ENCODE assay signal across 18 cellular contexts in the genomic region with DNA sequence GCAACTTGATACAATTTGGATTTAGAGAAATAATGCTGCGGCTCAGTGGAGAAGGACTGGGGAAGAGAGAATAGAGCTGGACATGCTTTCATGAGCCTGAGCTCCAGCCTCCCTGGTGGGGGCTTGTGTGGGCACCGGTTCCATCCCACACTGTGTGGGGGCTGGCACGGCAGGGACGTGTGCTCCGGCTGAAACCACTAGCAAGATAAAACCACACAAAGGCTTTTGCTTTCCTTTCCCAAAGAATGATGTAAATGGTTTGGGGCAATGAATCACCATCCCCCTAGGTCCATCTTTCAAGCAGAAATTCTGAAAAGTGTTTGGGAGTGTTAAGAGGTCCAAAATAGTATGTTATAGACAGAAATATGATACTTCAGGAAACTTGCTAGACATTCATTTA.
A peak's percentile ranks its signal among the peaks of the same experiment; 100 is the strongest.
DNase-seq lines count a peak whose midpoint lies in the region; ATAC-seq and TF ChIP-seq lines count a peak whose summit lies in the region.
"Had no signal": no experiment of that assay in that cellular context is flagged by ENCODE, and none has a peak within 500 bp of the region (broad histone marks: within the 10 kb centered on the region; RNA-seq: fewer than 3 reads in every experiment).

No MANE protein-coding gene starts in this region.

- TF ChIP-seq CTCF in fibroblast of lung (conservative IDR thresholded peaks at IDR 0.05 in 1 of 2, IDR thresholded peaks at IDR 0.05 in 1 of 2; ENCODE audit: low read depth in 1 of 2, low read length in 2 of 2) (no peak), osteoblast (IDR thresholded peaks at IDR 0.05; ENCODE audit: extremely low read depth, low read depth, low read length) (no peak), left ventricle myocardium inferior (IDR thresholded peaks at IDR 0.05; ENCODE audit: borderline replicate concordance) (no peak), MM.1S (IDR thresholded peaks at IDR 0.05; ENCODE audit: low read length) (no peak)

- peak; percentile 74 for DNase-seq in Daoy (ENCODE audit: low read depth)
- peak; percentile 67 to 93 for DNase-seq in fibroblast of lung (ENCODE audit: low read depth in 2 of 2)
- DNase-seq in osteoblast (ENCODE audit: insufficient read length, low spot score, missing footprints), result peak; percentile 77
- no peak for DNase-seq in left ventricle myocardium inferior
- DNase-seq in MM.1S, result no peak
- DNase-seq in SHP77 (lab: John Stamatoyannopoulos, UW), result no peak
- no peak for DNase-seq in NK-92 treated with Interleukin-12 subunit alpha and Interleukin-12 subunit beta, amount 100 ng/mL, for 24 hours (lab: John Stamatoyannopoulos, UW)
- DNase-seq: activated CD4-positive, CD25-positive, alpha-beta regulatory T cell treated with anti-CD3 and anti-CD28 coated beads, Interleukin-2, amount 50 U/mL, for 72 hours; activated naive CD8-positive, alpha-beta T cell treated with anti-CD3 and anti-CD28 coated beads, Interleukin-2, amount 50 U/mL, for 24 hours; C1 segment of cervical spinal cord; DND-41; midbrain; NCI-H2029; NCI-H526; pancreas; RPMI8226; stimulated activated CD4-positive, alpha-beta T cell treated with anti-CD3 and anti-CD28 coated beads, Interleukin-12 subunit alpha, Interleukin-12 subunit beta, amount 100 ng/mL, for 4 hours had no signal

- no peaks in the 10 kb centered on the region for H3F3A ChIP-seq in MM.1S (ENCODE audit: insufficient read depth, low read length)

- peak; percentile 53; the same call in 2 of the 3 replicates for ATAC-seq in SK-N-SH treated with all-trans-retinoic acid at 6 μM for 48 hours
- ATAC-seq: activated naive CD8-positive, alpha-beta T cell treated with anti-CD3 and anti-CD28 coated beads, Interleukin-2, amount 50 U/mL, for 24 hours; pancreas had no signal

- no peak overlapping the region for H3K9ac ChIP-seq in fibroblast of lung (ENCODE audit: insufficient read depth, low read length)
- H3K9ac ChIP-seq in MM.1S (ENCODE audit: low read length), result no peak overlapping the region

- no peak overlapping the region for H2AFZ ChIP-seq in fibroblast of lung (ENCODE audit: low read length)
- H2AFZ ChIP-seq in osteoblast (ENCODE audit: low read length), result no peak overlapping the region
- no peak overlapping the region for H2AFZ ChIP-seq in MM.1S (ENCODE audit: low read length)

- intact Hi-C loops in left ventricle myocardium inferior (cut with micrococcal nuclease), result no loop called here

- peak overlapping the region; percentile 39 for H3K27ac ChIP-seq in fibroblast of lung (ENCODE audit: insufficient read depth, low read length)
- peak overlapping the region; percentile 81 for H3K27ac ChIP-seq in osteoblast (ENCODE audit: low read depth, low read length)
- no peak overlapping the region for H3K27ac ChIP-seq in left ventricle myocardium inferior (replicated peaks)
- H3K27ac ChIP-seq in MM.1S (ENCODE audit: low read length), result no peak overlapping the region
- H3K27ac ChIP-seq: pancreas had no signal

- H3K4me3 ChIP-seq in fibroblast of lung (replicated peaks in 1 of 4; ENCODE audit: control extremely low read depth in 1 of 4, insufficient read depth in 1 of 4, low read depth in 3 of 4, low read length in 4 of 4) (no peak overlapping the region), osteoblast (ENCODE audit: insufficient read depth, low read length) (peak overlapping the region; percentile 12), left ventricle myocardium inferior (no peak overlapping the region), MM.1S (ENCODE audit: low read length) (no peak overlapping the region)
- H3K4me3 ChIP-seq: pancreas had no signal

- H3K27me3 ChIP-seq in fibroblast of lung (ENCODE audit: control insufficient read depth, insufficient read depth, low read length) (no peaks in the 10 kb centered on the region), osteoblast (ENCODE audit: insufficient read depth, low read length) (no peaks in the 10 kb centered on the region), left ventricle myocardium inferior (ENCODE audit: low read depth) (peaks cover 7% of the 10 kb centered on the region), MM.1S (replicated peaks; ENCODE audit: insufficient read depth, low read length) (no peaks in the 10 kb centered on the region)
- H3K27me3 ChIP-seq: pancreas had no signal

- no peak overlapping the region for H3K4me2 ChIP-seq in fibroblast of lung (ENCODE audit: extremely low read depth, insufficient read depth, low read length)
- H3K4me2 ChIP-seq in osteoblast (ENCODE audit: insufficient read depth, low read length), result peak overlapping the region; percentile 61
- no peak overlapping the region for H3K4me2 ChIP-seq in MM.1S (ENCODE audit: low read depth, low read length)

- H3K79me2 ChIP-seq in fibroblast of lung (ENCODE audit: control insufficient read depth, insufficient read depth, low read length) (peaks cover 24% of the 10 kb centered on the region), osteoblast (ENCODE audit: insufficient read depth, low read length) (peaks cover 93% of the 10 kb centered on the region), MM.1S (ENCODE audit: low read length) (no peaks in the 10 kb centered on the region)

- H3K4me1 ChIP-seq in fibroblast of lung (ENCODE audit: control insufficient read depth, extremely low read depth, insufficient read depth, low read length) (no peaks in the 10 kb centered on the region), osteoblast (ENCODE audit: insufficient read depth, low read length) (peaks cover 25% of the 10 kb centered on the region), left ventricle myocardium inferior (no peaks in the 10 kb centered on the region), MM.1S (ENCODE audit: low read length) (no peaks in the 10 kb centered on the region)
- H3K4me1 ChIP-seq: pancreas had no signal

- no peaks in the 10 kb centered on the region for H3K9me2 ChIP-seq in MM.1S (replicated peaks; ENCODE audit: insufficient read depth, low read length)

- H3K36me3 ChIP-seq in fibroblast of lung (ENCODE audit: control insufficient read depth, insufficient read depth, low read length) (peaks cover 9% of the 10 kb centered on the region), osteoblast (ENCODE audit: insufficient read depth, low read length) (peaks cover 71% of the 10 kb centered on the region), left ventricle myocardium inferior (no peaks in the 10 kb centered on the region), MM.1S (replicated peaks; ENCODE audit: insufficient read depth, low read length) (no peaks in the 10 kb centered on the region)
- H3K36me3 ChIP-seq: pancreas had no signal

- H3K9me3 ChIP-seq in fibroblast of lung (ENCODE audit: control insufficient read depth, insufficient read depth, low read depth, low read length) (no peaks in the 10 kb centered on the region), osteoblast (ENCODE audit: low read depth, low read length) (no peaks in the 10 kb centered on the region), left ventricle myocardium inferior (replicated peaks) (no peaks in the 10 kb centered on the region), MM.1S (replicated peaks; ENCODE audit: insufficient read depth, low read length) (no peaks in the 10 kb centered on the region)
- H3K9me3 ChIP-seq: pancreas had no signal

- no peaks in the 10 kb centered on the region for H4K20me1 ChIP-seq in fibroblast of lung (ENCODE audit: control insufficient read depth, extremely low read depth, insufficient read depth, low read length)
- peaks cover 69% of the 10 kb centered on the region for H4K20me1 ChIP-seq in osteoblast (ENCODE audit: insufficient read depth, low read length)
- H4K20me1 ChIP-seq in MM.1S (ENCODE audit: insufficient read depth, low read length), result no peaks in the 10 kb centered on the region

TF ChIP-seq in SK-N-SH treated with all-trans-retinoic acid at 6 μM for 48 hours, 23 proteins besides CTCF, POLR2A, EP300 and RAD21 (continues in another document):
- TF ChIP-seq ZNF565 (CRISPR knock-in tag; conservative IDR thresholded peaks at IDR 0.05; ENCODE audit: low read depth), result no peak
- no peak for TF ChIP-seq PPARA (CRISPR knock-in tag; IDR thresholded peaks at IDR 0.05; ENCODE audit: borderline replicate concordance)
- TF ChIP-seq ZFP30 (CRISPR knock-in tag; IDR thresholded peaks at IDR 0.05), result no peak
- no peak for TF ChIP-seq ZC3H10 (CRISPR knock-in tag; IDR thresholded peaks at IDR 0.05)
- no peak for TF ChIP-seq ESRRG (CRISPR knock-in tag; IDR thresholded peaks at IDR 0.05)
- TF ChIP-seq ZNF70 (CRISPR knock-in tag; IDR thresholded peaks at IDR 0.05), result no peak
- TF ChIP-seq ISL1 (CRISPR knock-in tag; IDR thresholded peaks at IDR 0.05), result no peak
- no peak for TF ChIP-seq OSR1 (CRISPR knock-in tag; IDR thresholded peaks at IDR 0.05)
- TF ChIP-seq, protein P1, sequence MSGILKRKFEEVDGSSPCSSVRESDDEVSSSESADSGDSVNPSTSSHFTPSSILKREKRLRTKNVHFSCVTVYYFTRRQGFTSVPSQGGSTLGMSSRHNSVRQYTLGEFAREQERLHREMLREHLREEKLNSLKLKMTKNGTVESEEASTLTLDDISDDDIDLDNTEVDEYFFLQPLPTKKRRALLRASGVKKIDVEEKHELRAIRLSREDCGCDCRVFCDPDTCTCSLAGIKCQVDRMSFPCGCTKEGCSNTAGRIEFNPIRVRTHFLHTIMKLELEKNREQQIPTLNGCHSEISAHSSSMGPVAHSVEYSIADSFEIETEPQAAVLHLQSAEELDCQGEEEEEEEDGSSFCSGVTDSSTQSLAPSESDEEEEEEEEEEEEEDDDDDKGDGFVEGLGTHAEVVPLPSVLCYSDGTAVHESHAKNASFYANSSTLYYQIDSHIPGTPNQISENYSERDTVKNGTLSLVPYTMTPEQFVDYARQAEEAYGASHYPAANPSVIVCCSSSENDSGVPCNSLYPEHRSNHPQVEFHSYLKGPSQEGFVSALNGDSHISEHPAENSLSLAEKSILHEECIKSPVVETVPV (CRISPR knock-in tag; IDR thresholded peaks at IDR 0.05), result no peak
- no peak for TF ChIP-seq ARNTL (CRISPR knock-in tag; IDR thresholded peaks at IDR 0.05; ENCODE audit: borderline replicate concordance, low read depth)
- TF ChIP-seq GLIS3 (CRISPR knock-in tag; IDR thresholded peaks at IDR 0.05), result no peak
- TF ChIP-seq CSDC2 (CRISPR knock-in tag; IDR thresholded peaks at IDR 0.05), result no peak

Comparison
In these comparisons a context has a peak if more than half of its experiments do, and no peak if none do; other contexts are left out.
1. DNase-seq: peak in Daoy (single experiment), fibroblast of lung (2 of 2) and osteoblast (single experiment); none in left ventricle myocardium inferior (single experiment), MM.1S (single experiment), SHP77 (0 of 2) and NK-92 treated with Interleukin-12 subunit alpha and Interleukin-12 subunit beta, amount 100 ng/mL, for 24 hours (single experiment).
2. H3K27ac ChIP-seq: peak in fibroblast of lung (single experiment) and osteoblast (single experiment); none in left ventricle myocardium inferior (single experiment) and MM.1S (single experiment).